Comparison of ENCODE assay signal across 1 cellular context in genomic region chr2:119545076-119545475, GRCh38.
A peak's percentile ranks its signal among the peaks of the same experiment; 100 is the strongest.
TF ChIP-seq lines count a peak whose summit lies in the region.

No MANE protein-coding gene starts in this region.

TF ChIP-seq in HepG2, 621 proteins besides CTCF, POLR2A, EP300 and RAD21:
- TF ChIP-seq ZFP82 (CRISPR knock-in tag; IDR thresholded peaks at IDR 0.05; ENCODE audit: borderline replicate concordance) (no peak), EZH2 (conservative IDR thresholded peaks at IDR 0.05; ENCODE audit: low read depth, low read length) (0 out of 2 replicates have a peak, but pooled peaks have one; percentile 34), HNRNPK (IDR thresholded peaks at IDR 0.05; ENCODE audit: low read depth, low read length, poor library complexity, severe bottlenecking) (peak; percentile 25), SMYD3 (CRISPR knock-in tag; IDR thresholded peaks at IDR 0.05) (no peak), NFKB2 (CRISPR knock-in tag; IDR thresholded peaks at IDR 0.05; ENCODE audit: borderline replicate concordance) (no peak), CEBPB (IDR thresholded peaks at IDR 0.05; ENCODE audit: borderline replicate concordance, low read depth, low read length) (peak; percentile 70)
